Comparison of ENCODE assay signal across 16 cellular contexts in genomic region chr2:128466377-128467175, GRCh38.
DNase-seq lines count a peak whose midpoint lies in the region; ATAC-seq and TF ChIP-seq lines count a peak whose summit lies in the region.
"Had no signal": no experiment of that assay in that cellular context is flagged by ENCODE, and none has a peak within 500 bp of the region (broad histone marks: within the 10 kb centered on the region; RNA-seq: fewer than 3 reads in every experiment).

No MANE protein-coding gene starts in this region.

- no peak overlapping the region for H4K91ac ChIP-seq in neuronal stem cell (ENCODE audit: low read depth, low read length, poor library complexity)

- H3K9me3 ChIP-seq in neuronal stem cell (replicated peaks in 1 of 2; ENCODE audit: control insufficient read depth in 2 of 2, insufficient read depth in 1 of 2, low read depth in 1 of 2, low read length in 2 of 2) (peaks cover 22 to 34% of the 10 kb centered on the region in 2 donors), upper lobe of right lung (peaks cover 6% of the 10 kb centered on the region)

- H3K27ac ChIP-seq in neuronal stem cell (replicated peaks; ENCODE audit: low read length), result no peak overlapping the region
- H3K27ac ChIP-seq in upper lobe of right lung, result no peak overlapping the region

- no peak overlapping the region for H2AFZ ChIP-seq in neuronal stem cell (ENCODE audit: low read length)

- peak overlapping the region; percentile 54 for H3K18ac ChIP-seq in neuronal stem cell (ENCODE audit: low read length)

- no peak overlapping the region for H3K4ac ChIP-seq in neuronal stem cell (ENCODE audit: low read length)

- H3K9ac ChIP-seq in neuronal stem cell (ENCODE audit: low read depth, low read length, poor library complexity), result no peak overlapping the region

- no peak overlapping the region for H2BK120ac ChIP-seq in neuronal stem cell (ENCODE audit: low read depth, low read length)

- H3K79me1 ChIP-seq in neuronal stem cell (ENCODE audit: low read depth, low read length), result no peaks in the 10 kb centered on the region

- H3K4me2 ChIP-seq in neuronal stem cell (ENCODE audit: insufficient read depth, low read length, poor library complexity, severe bottlenecking), result no peak overlapping the region

- no peak overlapping the region for H2BK5ac ChIP-seq in neuronal stem cell (ENCODE audit: low read length)

- no CpG with 5 or more reads among the region's 4 CpGs for WGBS in neuronal stem cell (ENCODE audit: extremely low coverage in 2 of 2, insufficient read length in 2 of 2, insufficient replicate concordance in 1 of 2), 2 donors

- H3K27me3 ChIP-seq in neuronal stem cell (ENCODE audit: control insufficient read depth in 3 of 3, insufficient read depth in 3 of 3, low read depth in 1 of 3, low read length in 3 of 3) (no peaks in the 10 kb centered on the region), upper lobe of right lung (no peaks in the 10 kb centered on the region)

- no peaks in the 10 kb centered on the region for H3K4me1 ChIP-seq in neuronal stem cell (ENCODE audit: control insufficient read depth in 2 of 2, insufficient read depth in 1 of 2, low read depth in 1 of 2, low read length in 2 of 2)
- H3K4me1 ChIP-seq in upper lobe of right lung, result no peaks in the 10 kb centered on the region

- H2AK5ac ChIP-seq in neuronal stem cell (ENCODE audit: low read depth, low read length), result peak overlapping the region; percentile 10

- H3K23ac ChIP-seq in neuronal stem cell (ENCODE audit: low read depth, low read length, poor library complexity), result no peak overlapping the region

- no peak overlapping the region for H4K8ac ChIP-seq in neuronal stem cell (ENCODE audit: low read depth, low read length)

- no peaks in the 10 kb centered on the region for H3K36me3 ChIP-seq in neuronal stem cell (replicated peaks in 1 of 2; ENCODE audit: control insufficient read depth in 2 of 2, insufficient read depth in 2 of 2, low read length in 2 of 2)
- no peaks in the 10 kb centered on the region for H3K36me3 ChIP-seq in upper lobe of right lung

- no peak overlapping the region for H3K14ac ChIP-seq in neuronal stem cell (ENCODE audit: low read length)

- no peak overlapping the region for H2BK15ac ChIP-seq in neuronal stem cell (ENCODE audit: low read length)

- intact Hi-C loops in Right ventricle myocardium inferior (cut with DNase I) (loop anchor here (1.0 kb wide), 1 partner anchor 28 kb away; no protein-coding TSS in a partner anchor), upper lobe of right lung (cut with DNase I) (no loop called here)

- no peak for TF ChIP-seq CTCF in upper lobe of right lung (IDR thresholded peaks at IDR 0.05)

- ATAC-seq in Right ventricle myocardium inferior (peak; percentile 87), upper lobe of right lung (peak; percentile 37), HG02852 (IDR thresholded peaks at IDR 0.05; ENCODE audit: unreplicated experiment) (no peak)
- ATAC-seq: PC-3 had no signal

- no peak overlapping the region for H2BK12ac ChIP-seq in neuronal stem cell (ENCODE audit: low read length)

- peak overlapping the region in 1 of 2 donors; percentile 55 for H3K4me3 ChIP-seq in neuronal stem cell (ENCODE audit: low read length in 2 of 2)
- no peak overlapping the region for H3K4me3 ChIP-seq in upper lobe of right lung

- DNase-seq in anterior cingulate cortex (lab: John Stamatoyannopoulos, UW), result peak in 41 of 58 donors; percentile 14 to 79 (median 49)
- DNase-seq in Right ventricle myocardium inferior (ENCODE audit: missing footprints), result peak; percentile 89
- DNase-seq in neuronal stem cell (ENCODE audit: low spot score), result no peak
- DNase-seq in upper lobe of right lung, result peak; percentile 44
- no peak for DNase-seq in activated CD4-positive, CD25-positive, alpha-beta regulatory T cell treated with anti-CD3 and anti-CD28 coated beads, Interleukin-2, amount 50 U/mL, for 72 hours
- DNase-seq in retina, result no peak
- DNase-seq: activated CD4-positive, alpha-beta T cell treated with anti-CD3 and anti-CD28 coated beads for 1 hour; activated T-cell treated with anti-CD3 and anti-CD28 coated beads, Interleukin-2, amount 50 U/mL, for 48 hours; CD4-positive, alpha-beta memory T cell; GF-D8; mesenchymal stem cell; NCI-H1092; NCI-H2227 treated with DMSO at 0.1 percent for 48 hours; PC-3; stimulated activated naive CD4-positive, alpha-beta T cell treated with Interleukin-2 at 50 U/mL for 16 hours had no signal

Comparison
In these comparisons a context has a peak if more than half of its experiments do, and no peak if none do; other contexts are left out.
1. DNase-seq: peak in anterior cingulate cortex (41 of 58), Right ventricle myocardium inferior (single experiment) and upper lobe of right lung (single experiment); none in neuronal stem cell (single experiment), activated CD4-positive, CD25-positive, alpha-beta regulatory T cell treated with anti-CD3 and anti-CD28 coated beads, Interleukin-2, amount 50 U/mL, for 72 hours (single experiment) and retina (single experiment).